5 cellular contexts compared by ENCODE assay signal in genomic region chr1:182333071-182333571, GRCh38. TPM values are rescaled to one million over a fixed set of nuclear protein-coding genes. Genes with fewer than 3 reads are reported as not detected.
DNase-seq lines count a peak whose midpoint lies in the region; ATAC-seq, FAIRE-seq and TF ChIP-seq lines count a peak whose summit lies in the region.
"Not testable (repeated sequence)": the region's sequence is repeated elsewhere in the genome, so short reads cannot be mapped to it uniquely, and the experiment has no call there.

No MANE protein-coding gene starts in this region.

- TF ChIP-seq RAD21 in K562 (CRISPR knock-in tag; conservative IDR thresholded peaks at IDR 0.05 in 1 of 2, IDR thresholded peaks at IDR 0.05 in 1 of 2) = not testable (repeated sequence)

- not testable (repeated sequence) for H3K27me3 ChIP-seq in K562 (ENCODE audit: control insufficient read depth in 2 of 2, insufficient read depth in 2 of 2, low read length in 2 of 2); mesendoderm (ENCODE audit: insufficient read depth, low read length, poor library complexity); smooth muscle cell (ENCODE audit: low read depth)

- peaks cover 34 to 62% of the 10 kb centered on the region in 2 experiments for H3K4me1 ChIP-seq in K562 (replicated peaks in 1 of 2; ENCODE audit: control insufficient read depth in 2 of 2, insufficient read depth in 2 of 2, low read length in 2 of 2)
- not testable (repeated sequence) for H3K4me1 ChIP-seq in mesendoderm (ENCODE audit: control insufficient read depth, low read depth, low read length); smooth muscle cell (ENCODE audit: low read depth)

- H3K56ac ChIP-seq in mesendoderm (ENCODE audit: low read length) = not testable (repeated sequence)

- H4K20me1 ChIP-seq in K562 (replicated peaks; ENCODE audit: control insufficient read depth, insufficient read depth, low read length); smooth muscle cell (ENCODE audit: low read depth): not testable (repeated sequence)

- not testable (repeated sequence) for H3K18ac ChIP-seq in mesendoderm (ENCODE audit: low read length)

- not testable (repeated sequence) for H3K79me2 ChIP-seq in K562 (ENCODE audit: control insufficient read depth, insufficient read depth, low read length); mesendoderm (ENCODE audit: control insufficient read depth, insufficient read depth, low read length); smooth muscle cell (ENCODE audit: low read depth)

- not testable (repeated sequence) for TF ChIP-seq POLR2A in K562 (conservative IDR thresholded peaks at IDR 0.05)

- not testable (repeated sequence) for H3K4ac ChIP-seq in mesendoderm (ENCODE audit: low read depth, low read length)

- not testable (repeated sequence) for ATAC-seq in K562

- FAIRE-seq in K562 (lab: Jason Lieb, UNC) = not testable (repeated sequence)

- H3K4me2 ChIP-seq in K562 (ENCODE audit: insufficient read depth, low read length); mesendoderm (ENCODE audit: low read length): not testable (repeated sequence)
- peak overlapping the region; percentile 56 for H3K4me2 ChIP-seq in smooth muscle cell

- CTCF ChIA-PET in K562 (lab: Yijun Ruan, JAX; ENCODE audit: low intra/inter-chr PET ratio) = interaction anchor here (0.9 kb wide), 1 partner anchor 15 kb away, joined by 3 read pairs; no protein-coding TSS in a partner anchor

- not testable (repeated sequence) for H4K5ac ChIP-seq in mesendoderm (ENCODE audit: low read length)

- H3K23ac ChIP-seq in mesendoderm (ENCODE audit: low read length) = not testable (repeated sequence)

- not testable (repeated sequence) for H4K8ac ChIP-seq in mesendoderm (ENCODE audit: low read depth, low read length)

- POLR2A ChIA-PET in K562 (lab: Yijun Ruan, JAX) = interaction anchor here (0.7 to 2.7 kb wide), 6 partner anchors 11 to 59 kb away, joined by 3 to 16 read pairs (median 6); partner anchors contain the start of gene GLUL

- not testable (repeated sequence) for H3K9me1 ChIP-seq in K562 (ENCODE audit: control insufficient read depth, insufficient read depth, low read length)

- 58% methylated on average over 2 of the region's 5 CpGs for WGBS in K562 (ENCODE audit: insufficient coverage, low coverage, missing lambda C conversion rate)
- no CpG with 5 or more reads among the region's 5 CpGs for WGBS in mesendoderm (ENCODE audit: extremely low coverage, insufficient coverage, low lambda C conversion rate)
- WGBS in smooth muscle cell (ENCODE audit: low lambda C conversion rate) = 89% methylated on average over 5 of the region's 5 CpGs

- intact Hi-C loops in K562 (cut with micrococcal nuclease) = not testable (repeated sequence)

- not testable (repeated sequence) for H2AK5ac ChIP-seq in mesendoderm (ENCODE audit: low read length)

- H2BK15ac ChIP-seq in mesendoderm (replicated peaks; ENCODE audit: low read depth) = not testable (repeated sequence)

- not testable (repeated sequence) for H3K9me3 ChIP-seq in K562 (replicated peaks; ENCODE audit: control insufficient read depth, insufficient read depth, low read depth, low read length); smooth muscle cell (replicated peaks; ENCODE audit: low read depth)

- not testable (repeated sequence) for BruUV-seq in K562 (replicated peaks; lab: Mats Ljungman, UMichigan)

- not testable (repeated sequence) for H2AFZ ChIP-seq in K562 (ENCODE audit: low read depth, low read length); smooth muscle cell (ENCODE audit: low read depth)

- H3F3A ChIP-seq in smooth muscle cell (ENCODE audit: low read depth) = not testable (repeated sequence)

- DNase-seq in ELF-1 (ENCODE audit: low read depth, low spot score) (peak; percentile 42), M059J (ENCODE audit: low read depth) (peak; percentile 6), mesendoderm (peak; percentile 52)
- DNase-seq in K562 (ENCODE audit: extremely low read depth in 1 of 4, low spot score in 3 of 4); smooth muscle cell (lab: John Stamatoyannopoulos, UW; ENCODE audit: unreplicated experiment): not testable (repeated sequence)

- not testable (repeated sequence) for H3K4me3 ChIP-seq in K562; mesendoderm (ENCODE audit: low read length); smooth muscle cell

- TF ChIP-seq EP300 in K562 (IDR thresholded peaks at IDR 0.05; ENCODE audit: low read length) = not testable (repeated sequence)

- not testable (repeated sequence) for H3K36me3 ChIP-seq in K562 (ENCODE audit: control insufficient read depth, insufficient read depth, low read length); mesendoderm (ENCODE audit: control insufficient read depth, insufficient read depth, low read length); smooth muscle cell (ENCODE audit: low read depth)

- H3K27ac ChIP-seq in K562 (ENCODE audit: extremely low read depth, low read depth, low read length); mesendoderm (ENCODE audit: low read depth, low read length); smooth muscle cell (ENCODE audit: low read depth): not testable (repeated sequence)

- not testable (repeated sequence) for H2BK5ac ChIP-seq in mesendoderm (ENCODE audit: low read length)

- H3K79me1 ChIP-seq in mesendoderm (ENCODE audit: low read length) = not testable (repeated sequence)

- not testable (repeated sequence) for H3K9ac ChIP-seq in K562 (ENCODE audit: insufficient read depth in 1 of 2, low read depth in 2 of 2, low read length in 2 of 2); mesendoderm (ENCODE audit: low read length); smooth muscle cell (ENCODE audit: low read depth)

- H2BK120ac ChIP-seq in mesendoderm (ENCODE audit: low read depth, low read length) = not testable (repeated sequence)

- in situ Hi-C loops in K562 (cut with MboI) = not testable (repeated sequence)

- TF ChIP-seq CTCF in K562 (IDR thresholded peaks at IDR 0.05 in 2 of 3, conservative IDR thresholded peaks at IDR 0.05 in 1 of 3; ENCODE audit: insufficient read depth in 2 of 3, low read depth in 1 of 3, low read length in 3 of 3); smooth muscle cell (IDR thresholded peaks at IDR 0.05; ENCODE audit: borderline replicate concordance, insufficient read depth, poor library complexity, severe bottlenecking): not testable (repeated sequence)

TF ChIP-seq in K562, 482 proteins besides CTCF, POLR2A, EP300 and RAD21 (continues in another document):
- TF ChIP-seq CBFA2T3 (IDR thresholded peaks at IDR 0.05) (peak; percentile 8; the same call in 1 of the 2 replicates), PKNOX1 (IDR thresholded peaks at IDR 0.05) (peak; percentile 79), MEIS2 (IDR thresholded peaks at IDR 0.05; ENCODE audit: partially characterized antibody) (peak; percentile 61)

RNA-seq across cellular contexts. Expression of gene GLUL, which starts 58.5 kb away (rescaled TPM):
- 336 and 390 TPM in 2 replicates for total RNA-seq in M059J (2014; rRNA removed; shearing (Covaris generic))
- 353 and 537 TPM in 2 replicates for total RNA-seq in K562 (2011; cell fraction: chromatin; rRNA removed; ENCODE audit: low replicate concordance)
- 306 and 377 TPM in 2 replicates for total RNA-seq in K562 (2011; cell fraction: nucleolus; rRNA removed)
- total RNA-seq in K562 (2011; cell fraction: nucleoplasm; rRNA removed) = 320 and 329 TPM in 2 replicates
- total RNA-seq in K562 (2014; rRNA removed) (1,168 and 1,338 TPM in 2 replicates), K562 (2014; rRNA removed; fragmentation: Illumina TruSeq; extraction: Trizol) (978 and 1,172 TPM in 2 replicates), K562 (2015; rRNA removed; fragmentation: Illumina TruSeq; extraction: Trizol) (1,097 and 1,128 TPM in 2 replicates), K562 (2021) (1,495 and 1,708 TPM in 2 replicates), smooth muscle cell (108 and 133 TPM in 2 replicates)
- polyA plus RNA-seq in K562 (2011; rRNA removed) (1,124 and 1,949 TPM in 2 replicates), K562 (2014; fragmentation: Illumina TruSeq; extraction: Trizol) (1,620 and 1,897 TPM in 2 replicates), K562 (2014; fragmentation: Nextera tagmentation; extraction: Ambion mirVana) (1,000 to 10,000 TPM; 3,526 to 4,222 TPM), K562 (2014; rRNA removed) (1,054 and 1,088 TPM in 2 replicates), smooth muscle cell (104 and 127 TPM in 2 replicates)
- polyA plus RNA-seq in K562 (2011; cell fraction: cytosol; rRNA removed) = 1,419 and 1,471 TPM in 2 replicates
- 1,593 and 1,917 TPM in 2 replicates for polyA plus RNA-seq in K562 (2011; cell fraction: nucleus; rRNA removed)
- 978 and 1,541 TPM in 2 replicates for polyA plus RNA-seq in K562 (2012)
- 1,787 and 2,204 TPM in 2 replicates for polyA minus RNA-seq in K562 (2011; rRNA and poly(A)+ RNA removed)
- 1,505 and 2,135 TPM in 2 replicates for polyA minus RNA-seq in K562 (2011; cell fraction: cytosol; rRNA and poly(A)+ RNA removed)
- polyA minus RNA-seq in K562 (2011; cell fraction: nucleus; rRNA and poly(A)+ RNA removed) = 254 and 603 TPM in 2 replicates
- 199 TPM for polyA plus RNA-seq in mesendoderm (2013, experiment 1 of 2)
- polyA plus RNA-seq in mesendoderm (2013, experiment 2 of 2) = 197 TPM
